ENCODE assay signal across 33 cellular contexts in the genomic region with DNA sequence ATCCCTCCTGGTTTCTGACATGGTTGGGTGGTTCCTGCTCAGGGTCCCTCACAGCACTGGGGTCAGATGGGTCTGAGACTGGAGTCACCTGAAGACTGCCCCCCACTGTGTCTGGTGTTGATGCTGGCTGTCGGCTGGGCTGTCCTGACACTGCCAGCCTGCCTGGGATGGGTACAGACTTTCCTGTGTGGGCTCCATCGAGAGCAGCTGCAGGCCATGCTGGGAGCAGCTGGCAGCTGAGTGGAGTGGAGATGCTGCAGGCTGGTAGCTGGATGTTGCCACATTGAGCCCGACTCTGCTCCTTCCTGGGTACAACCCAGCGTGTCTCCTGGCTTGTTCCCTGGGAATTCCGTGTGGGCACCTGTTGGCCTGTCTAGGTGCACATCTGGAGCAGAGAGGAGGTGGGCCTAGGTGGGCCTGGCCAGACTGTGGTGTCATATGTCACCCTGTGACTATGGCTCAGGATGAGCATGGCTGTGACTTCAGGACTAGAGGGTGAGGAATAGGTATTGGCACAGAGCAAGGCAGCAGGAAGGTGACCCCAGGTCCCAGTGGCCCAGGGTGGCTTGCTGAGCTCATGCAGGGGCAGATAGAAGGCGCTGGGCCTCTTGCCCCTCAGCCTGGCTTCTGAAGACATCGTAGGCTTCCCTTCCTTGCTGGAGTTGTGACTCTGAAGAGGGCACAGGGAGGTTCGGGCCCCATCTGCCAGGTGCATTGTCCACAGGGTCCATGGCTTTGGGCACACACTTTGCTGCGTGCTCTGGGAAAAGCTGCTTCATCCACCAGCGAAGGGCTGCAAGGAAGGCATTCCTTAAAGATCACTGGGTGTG. TPM values are rescaled to one million over a fixed set of nuclear protein-coding genes. Genes with fewer than 3 reads are reported as not detected.
DNase-seq lines count a peak whose midpoint lies in the region; ATAC-seq lines count a peak whose summit lies in the region.
"Had no signal": no experiment of that assay in that cellular context is flagged by ENCODE, and none has a peak within 500 bp of the region (broad histone marks: within the 10 kb centered on the region; RNA-seq: fewer than 3 reads in every experiment).

No MANE protein-coding gene starts in this region.

- DNase-seq in NCI-H2107 treated with DMSO at 0.1 percent for 48 hours (lab: John Stamatoyannopoulos, UW; ENCODE audit: unreplicated experiment): peak; percentile 51
- DNase-seq in NCI-H2107 (lab: John Stamatoyannopoulos, UW): no peak
- peak; percentile 18 for DNase-seq in DMS 273 treated with DMSO at 0.1 percent for 48 hours (lab: John Stamatoyannopoulos, UW)
- DNase-seq in SHP77 (lab: John Stamatoyannopoulos, UW): peak; percentile 32 to 56
- DNase-seq in posterior vena cava (ENCODE audit: low spot score): peak; percentile 49
- DNase-seq: activated CD4-positive, alpha-beta T cell treated with anti-CD3 and anti-CD28 coated beads for 1 hour; activated naive CD4-positive, alpha-beta T cell treated with Interleukin-2 at 50 U/mL for 16 hours; activated T-cell treated with anti-CD3 and anti-CD28 coated beads, Interleukin-2, amount 50 U/mL, for 1 hour; AML-193; CD8-positive, alpha-beta T cell; colonic mucosa; DND-41; effector memory CD4-positive, alpha-beta T cell; gastrocnemius medialis; H9; hippocampal formation; immature natural killer cell; KG1; left ventricle myocardium inferior; naive thymus-derived CD8-positive, alpha-beta T cell; NCI-H1436 treated with DMSO at 0.1 percent for 48 hours; NCI-H446; right cardiac atrium; stimulated activated naive CD8-positive, alpha-beta T cell treated with anti-CD3 and anti-CD28 coated beads, Interleukin-15, amount 100 ng/mL, for 72 hours had no signal

- ATAC-seq in GM21447 (IDR thresholded peaks at IDR 0.05; ENCODE audit: unreplicated experiment): no peak
- ATAC-seq in GM18909 (IDR thresholded peaks at IDR 0.05; ENCODE audit: poor library complexity, unreplicated experiment): no peak
- no peak for ATAC-seq in GM21825 (IDR thresholded peaks at IDR 0.05; ENCODE audit: unreplicated experiment)
- ATAC-seq: CD8-positive, alpha-beta T cell; gastrocnemius medialis; naive thymus-derived CD8-positive, alpha-beta T cell; Panc1; right cardiac atrium; stimulated activated naive CD8-positive, alpha-beta T cell treated with anti-CD3 and anti-CD28 coated beads, Interleukin-15, amount 100 ng/mL, for 72 hours had no signal

- intact Hi-C loops in posterior vena cava (cut with DNase I): no loop called here

RNA-seq across cellular contexts. Expression of a gene that starts 40.0 kb away (rescaled TPM):
- total RNA-seq in posterior vena cava: not detected
- total RNA-seq: A172; CD8-positive, alpha-beta T cell; colonic mucosa; esophagus muscularis mucosa; gastrocnemius medialis; H9; left ventricle myocardium inferior; naive thymus-derived CD8-positive, alpha-beta T cell; osteoblast; right cardiac atrium; SJSA1; tibial nerve had no signal
